Comparison of ENCODE assay signal across 21 cellular contexts in the genomic region with DNA sequence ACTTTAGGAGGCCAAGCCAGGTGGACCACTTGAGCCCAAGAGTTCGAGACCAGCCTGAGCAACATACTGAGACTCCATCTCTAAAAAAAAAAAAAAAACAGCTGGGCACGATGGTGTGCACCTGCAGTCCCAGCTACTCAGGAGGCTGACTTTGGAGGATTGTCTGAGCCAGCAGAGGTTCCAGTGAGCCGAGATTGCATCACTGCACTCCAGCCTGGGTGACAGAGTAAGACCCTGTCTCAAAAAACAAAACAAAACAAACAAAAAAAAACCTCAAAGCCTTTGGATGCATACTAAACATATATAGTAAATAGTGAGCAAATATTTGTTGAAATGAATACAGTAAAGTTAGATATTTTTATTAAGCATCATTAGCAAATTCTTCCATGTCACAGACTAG. TPM values are rescaled to one million over a fixed set of nuclear protein-coding genes. Genes with fewer than 3 reads are reported as not detected.
DNase-seq lines count a peak whose midpoint lies in the region; ATAC-seq and TF ChIP-seq lines count a peak whose summit lies in the region.
"Had no signal": no experiment of that assay in that cellular context is flagged by ENCODE, and none has a peak within 500 bp of the region (broad histone marks: within the 10 kb centered on the region; RNA-seq: fewer than 3 reads in every experiment).

No MANE protein-coding gene starts in this region.

- peaks cover 4% of the 10 kb centered on the region for H3F3A ChIP-seq in PC-3 (ENCODE audit: low read length, unreplicated experiment)

- WGBS in esophagus squamous epithelium, 2 donors = 82 to 86% methylated on average over 2 of the region's 3 CpGs

- no peak overlapping the region for H3K4me3 Mint-ChIP-seq in activated CD8-positive, alpha-beta memory T cell treated with anti-CD3 and anti-CD28 coated beads, Interleukin-2, amount 10 ng/mL, durations not matched to agents 7 days and 5 days
- H3K4me3 Mint-ChIP-seq: CD4-positive, CD25-positive, alpha-beta regulatory T cell had no signal

- H3K27me3 Mint-ChIP-seq in activated CD8-positive, alpha-beta memory T cell treated with anti-CD3 and anti-CD28 coated beads, Interleukin-2, amount 10 ng/mL, durations not matched to agents 7 days and 5 days = no peaks in the 10 kb centered on the region
- H3K27me3 Mint-ChIP-seq: CD4-positive, CD25-positive, alpha-beta regulatory T cell had no signal

- no peaks in the 10 kb centered on the region for H4K20me1 ChIP-seq in PC-3 (ENCODE audit: low read length)
- H4K20me1 ChIP-seq: BLaER1 had no signal

- H3K27ac Mint-ChIP-seq in activated CD8-positive, alpha-beta memory T cell treated with anti-CD3 and anti-CD28 coated beads, Interleukin-2, amount 10 ng/mL, durations not matched to agents 7 days and 5 days = no peak overlapping the region

- CTCF ChIA-PET in activated CD8-positive, alpha-beta memory T cell treated with anti-CD3 and anti-CD28 coated beads, Interleukin-2, amount 10 ng/mL, durations not matched to agents 7 days and 5 days (lab: Charles Lee) = no interaction called here
- CTCF ChIA-PET in PC-3 (lab: Charles Lee) = no interaction called here

- peak overlapping the region; percentile 9; the same call in 1 of the 2 replicates for H3K4me2 ChIP-seq in PC-3 (ENCODE audit: low read length)
- H3K4me2 ChIP-seq: BLaER1 had no signal

- H3K9me3 ChIP-seq in PC-3 (ENCODE audit: low read length) (no peaks in the 10 kb centered on the region), colonic mucosa (no peaks in the 10 kb centered on the region), esophagus squamous epithelium (no peaks in the 10 kb centered on the region)
- H3K9me3 ChIP-seq: BLaER1, MG63 had no signal

- H3K4me1 ChIP-seq in PC-3 (ENCODE audit: insufficient read depth, low read length) (peaks cover 22% of the 10 kb centered on the region), colonic mucosa (peaks cover 5% of the 10 kb centered on the region), esophagus squamous epithelium (peaks cover 5 to 31% (median 14%) of the 10 kb centered on the region in 3 donors)
- H3K4me1 ChIP-seq: BLaER1 had no signal

- peak overlapping the region; percentile 58; the same call in 1 of the 2 replicates for H3K27ac ChIP-seq in PC-3 (ENCODE audit: low read length)
- peak overlapping the region; percentile 3 for H3K27ac ChIP-seq in colonic mucosa
- H3K27ac ChIP-seq in substantia nigra (ENCODE audit: low read depth, low read length, poor library complexity, severe bottlenecking) = peak overlapping the region; percentile 8
- no peak overlapping the region for H3K27ac ChIP-seq in esophagus squamous epithelium
- H3K27ac ChIP-seq: BLaER1 had no signal

- peak; percentile 8 for DNase-seq in activated CD8-positive, alpha-beta memory T cell treated with anti-CD3 and anti-CD28 coated beads, Interleukin-2, amount 10 ng/mL, durations not matched to agents 7 days and 5 days
- no peak for DNase-seq in activated CD8-positive, alpha-beta memory T cell treated with anti-CD3 and anti-CD28 coated beads, Interleukin-2, amount 50 U/mL, for 4 hours
- no peak for DNase-seq in PC-3
- DNase-seq in colonic mucosa = no peak
- no peak for DNase-seq in substantia nigra (lab: John Stamatoyannopoulos, UW)
- DNase-seq in SHP77 treated with DMSO at 0.1 percent for 48 hours (lab: John Stamatoyannopoulos, UW) = no peak
- no peak for DNase-seq in esophagus squamous epithelium (lab: John Stamatoyannopoulos, UW)
- no peak for DNase-seq in UCSD-AML1 (lab: John Stamatoyannopoulos, UW; ENCODE audit: unreplicated experiment)
- DNase-seq: CD4-positive, CD25-positive, alpha-beta regulatory T cell; DMS153; KG1; MG63; NCI-H1105 treated with DMSO at 0.1 percent for 48 hours; NCI-H146; NCI-H1930; NCI-H2107; NCI-H446; NCI-H524 treated with DMSO at 0.1 percent for 48 hours; NCI-H774; Right ventricle myocardium superior had no signal

- TF ChIP-seq POLR2A in esophagus squamous epithelium (IDR thresholded peaks at IDR 0.05) = no peak

- no peaks in the 10 kb centered on the region for H3K9me3 Mint-ChIP-seq in activated CD8-positive, alpha-beta memory T cell treated with anti-CD3 and anti-CD28 coated beads, Interleukin-2, amount 10 ng/mL, durations not matched to agents 7 days and 5 days (ENCODE audit: low read depth)

- H3K4me1 Mint-ChIP-seq in activated CD8-positive, alpha-beta memory T cell treated with anti-CD3 and anti-CD28 coated beads, Interleukin-2, amount 10 ng/mL, durations not matched to agents 7 days and 5 days = peaks cover 12% of the 10 kb centered on the region

- peaks cover 36% of the 10 kb centered on the region for H3K79me2 ChIP-seq in PC-3 (ENCODE audit: low read length)

- H3K27me3 ChIP-seq in PC-3 (ENCODE audit: low read length) (no peaks in the 10 kb centered on the region), colonic mucosa (no peaks in the 10 kb centered on the region), esophagus squamous epithelium (no peaks in the 10 kb centered on the region)
- H3K27me3 ChIP-seq: MG63 had no signal

- H3K9ac ChIP-seq in PC-3 (ENCODE audit: low read length) (no peak overlapping the region), colonic mucosa (ENCODE audit: low read depth in 2 of 2, low read length in 2 of 2) (no peak overlapping the region)
- H3K9ac ChIP-seq: BLaER1 had no signal

- H2AFZ ChIP-seq in PC-3 (ENCODE audit: low read length) = no peak overlapping the region

- H3K9me2 ChIP-seq in PC-3 (replicated peaks; ENCODE audit: low read length) = no peaks in the 10 kb centered on the region

- peaks cover 7% of the 10 kb centered on the region for H3K36me3 Mint-ChIP-seq in activated CD8-positive, alpha-beta memory T cell treated with anti-CD3 and anti-CD28 coated beads, Interleukin-2, amount 10 ng/mL, durations not matched to agents 7 days and 5 days

- H3K4me3 ChIP-seq in PC-3 (ENCODE audit: low read length) (no peak overlapping the region), colonic mucosa (no peak overlapping the region), esophagus squamous epithelium (no peak overlapping the region)
- H3K4me3 ChIP-seq: BLaER1, MG63 had no signal

- TF ChIP-seq CTCF in PC-3 (conservative IDR thresholded peaks at IDR 0.05; ENCODE audit: low read depth, low read length) (no peak), colonic mucosa (IDR thresholded peaks at IDR 0.05) (no peak), esophagus squamous epithelium (IDR thresholded peaks at IDR 0.05) (no peak)

- POLR2A ChIA-PET in PC-3 (lab: Charles Lee; ENCODE audit: unreplicated experiment) = no interaction called here

- intact Hi-C loops in PC-3 (cut with micrococcal nuclease) = no loop called here
- intact Hi-C loops in colonic mucosa (cut with DNase I) = no loop called here
- intact Hi-C loops in esophagus squamous epithelium (cut with DNase I) = no loop called here

- ATAC-seq in activated CD8-positive, alpha-beta memory T cell treated with anti-CD3 and anti-CD28 coated beads, Interleukin-2, amount 10 ng/mL, durations not matched to agents 7 days and 5 days = no peak
- ATAC-seq in PC-3 = no peak

- no TSS peak for BruUV-seq in PC-3 (replicated peaks; lab: Mats Ljungman, UMichigan)

- H3K36me3 ChIP-seq in PC-3 (ENCODE audit: low read depth, low read length) (no peaks in the 10 kb centered on the region), colonic mucosa (no peaks in the 10 kb centered on the region), esophagus squamous epithelium (peaks cover 0 to 11% (median 0%) of the 10 kb centered on the region in 3 donors)
- H3K36me3 ChIP-seq: BLaER1 had no signal

RNA-seq across cellular contexts. Expression of gene SLC35D2, which starts 5.3 kb away (rescaled TPM):
- 1 to 10 TPM; 5.3 to 6.7 TPM for total RNA-seq in activated CD8-positive, alpha-beta memory T cell treated with anti-CD3 and anti-CD28 coated beads, Interleukin-2, amount 10 ng/mL, durations not matched to agents 7 days and 5 days
- total RNA-seq in PC-3 (2014; rRNA removed) (9.6 and 21.5 TPM in 2 replicates), colonic mucosa (10 to 100 TPM; 57.8 to 95.0 TPM), esophagus squamous epithelium (10 to 100 TPM; 10.3 to 28.5 (median 16.4) TPM)

RNA-seq across cellular contexts. Expression of gene ZNF367, which starts 40.0 kb away (rescaled TPM):
- total RNA-seq in activated CD8-positive, alpha-beta memory T cell treated with anti-CD3 and anti-CD28 coated beads, Interleukin-2, amount 10 ng/mL, durations not matched to agents 7 days and 5 days = 10 to 100 TPM; 31.2 to 36.3 TPM
- total RNA-seq in PC-3 (2014; rRNA removed) = 10.8 and 14.0 TPM in 2 replicates
- 10 to 100 TPM in 1 of 2 donors, 1 to 10 TPM in 1; 3.6 to 18.9 TPM for total RNA-seq in colonic mucosa
- total RNA-seq in esophagus squamous epithelium = 1 to 10 TPM; 2.2 to 7.1 (median 4.6) TPM

Comparison
In these comparisons a context has a peak if more than half of its experiments do, and no peak if none do; other contexts are left out.
1. H3K27ac ChIP-seq: peak in PC-3 (single experiment), colonic mucosa (single experiment) and substantia nigra (single experiment); none in esophagus squamous epithelium (0 of 4).